12 cellular contexts compared by ENCODE assay signal in the genomic region with DNA sequence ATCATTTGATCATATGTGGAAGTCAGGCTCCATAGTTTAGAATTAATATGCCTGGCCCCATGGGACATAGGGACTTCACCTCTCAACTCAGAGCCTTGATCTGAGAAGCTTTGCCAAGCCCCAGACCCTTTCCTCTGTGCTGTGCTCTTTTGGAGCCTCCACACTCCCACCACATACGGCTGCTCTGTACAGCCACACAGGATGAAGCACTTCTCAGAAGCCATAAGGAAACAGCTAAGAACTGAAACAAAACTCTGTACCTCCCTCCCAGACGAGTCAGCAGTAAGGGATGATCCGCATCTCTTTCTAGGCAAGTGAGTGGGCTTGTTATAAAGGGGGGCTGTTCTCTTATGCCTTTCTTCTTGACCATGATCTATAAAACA.
DNase-seq lines count a peak whose midpoint lies in the region; ATAC-seq, FAIRE-seq and TF ChIP-seq lines count a peak whose summit lies in the region.
"Had no signal": no experiment of that assay in that cellular context is flagged by ENCODE, and none has a peak within 500 bp of the region (broad histone marks: within the 10 kb centered on the region; RNA-seq: fewer than 3 reads in every experiment).

No MANE protein-coding gene starts in this region.

- H3K27me3 ChIP-seq in GM23248 (replicated peaks; ENCODE audit: insufficient read depth) (no peaks in the 10 kb centered on the region), mesenchymal stem cell (ENCODE audit: control insufficient read depth in 1 of 2, insufficient read depth in 1 of 2, low read length in 2 of 2) (no peaks in the 10 kb centered on the region), testis (no peaks in the 10 kb centered on the region)
- H3K27me3 ChIP-seq: esophagus squamous epithelium had no signal

- H3K18ac ChIP-seq in mesenchymal stem cell (ENCODE audit: low read depth in 1 of 2, low read length in 2 of 2): peak overlapping the region; percentile 16 to 41

- peaks cover 94% of the 10 kb centered on the region for H3K79me2 ChIP-seq in GM23248 (ENCODE audit: insufficient read depth)

- H3K4me3 ChIP-seq in GM23248 (no peak overlapping the region), mesenchymal stem cell (ENCODE audit: insufficient read depth in 1 of 2, low read depth in 1 of 2, low read length in 2 of 2) (no peak overlapping the region), testis (no peak overlapping the region)
- H3K4me3 ChIP-seq: esophagus squamous epithelium had no signal

- intact Hi-C loops in activated CD8-positive, alpha-beta T cell treated with anti-CD3 and anti-CD28 coated beads for 36 hours (cut with micrococcal nuclease): no loop called here
- intact Hi-C loops in testis (cut with DNase I; ENCODE audit: low total_unique reads): no loop called here

- peak; percentile 73 for ATAC-seq in activated CD8-positive, alpha-beta T cell treated with anti-CD3 and anti-CD28 coated beads for 36 hours
- ATAC-seq in GM21717 (IDR thresholded peaks at IDR 0.05; ENCODE audit: unreplicated experiment): no peak

- CTCF ChIA-PET in activated CD8-positive, alpha-beta T cell treated with anti-CD3 and anti-CD28 coated beads for 36 hours (lab: Charles Lee): interaction anchor here (1.3 to 1.7 kb wide), 3 partner anchors 13 to 65 kb away, joined by 3 to 7 read pairs (median 3); no protein-coding TSS in a partner anchor

- no peak overlapping the region for H2BK15ac ChIP-seq in mesenchymal stem cell (ENCODE audit: low read depth, poor library complexity, severe bottlenecking)

- no peak for FAIRE-seq in GM12892 (lab: Jason Lieb, UNC)

- H3F3A ChIP-seq in GM23248 (ENCODE audit: insufficient read depth): peaks cover 19% of the 10 kb centered on the region

- H3K27ac Mint-ChIP-seq in activated CD8-positive, alpha-beta T cell treated with anti-CD3 and anti-CD28 coated beads for 36 hours: peak overlapping the region; percentile 65

- peak; percentile 15 for DNase-seq in GM13977 (ENCODE audit: low spot score)
- DNase-seq in GM23248: no peak
- peak; percentile 57 for DNase-seq in activated CD8-positive, alpha-beta T cell treated with anti-CD3 and anti-CD28 coated beads for 36 hours
- no peak for DNase-seq in mesenchymal stem cell
- DNase-seq in GM12892 (ENCODE audit: insufficient read length): no peak
- no peak for DNase-seq in testis
- DNase-seq in NCI-H1436 treated with DMSO at 0.1 percent for 48 hours (lab: John Stamatoyannopoulos, UW): no peak
- DNase-seq: esophagus squamous epithelium, SHP77 had no signal

- in situ Hi-C loops in GM13977 (cut with MboI; ENCODE audit: low pct_unique_long_range_greater_than_20kb, low sequenced_read_pairs, unreplicated experiment): no loop called here
- in situ Hi-C loops in GM23248 (cut with MboI): no loop called here

- H4K20me1 ChIP-seq in GM23248 (ENCODE audit: insufficient read depth): no peaks in the 10 kb centered on the region

- no peak overlapping the region for H3K4ac ChIP-seq in mesenchymal stem cell (ENCODE audit: low read depth in 1 of 2, low read length in 2 of 2)

- no peak overlapping the region for H4K91ac ChIP-seq in mesenchymal stem cell (ENCODE audit: low read length)

- no peak overlapping the region for H2AFZ ChIP-seq in GM23248
- H2AFZ ChIP-seq in mesenchymal stem cell (ENCODE audit: low read depth, low read length): no peak overlapping the region

- H3K27me3 Mint-ChIP-seq in activated CD8-positive, alpha-beta T cell treated with anti-CD3 and anti-CD28 coated beads for 36 hours: no peaks in the 10 kb centered on the region
- H3K27me3 Mint-ChIP-seq: brain had no signal

- H3K9me2 ChIP-seq in GM23248 (ENCODE audit: insufficient read depth): no peaks in the 10 kb centered on the region

- no peak overlapping the region for H2BK5ac ChIP-seq in mesenchymal stem cell (ENCODE audit: low read depth, low read length, poor library complexity, severe bottlenecking)

- H3K4me1 ChIP-seq in GM23248 (ENCODE audit: insufficient read depth) (peaks cover 61% of the 10 kb centered on the region), mesenchymal stem cell (ENCODE audit: control insufficient read depth, insufficient read depth, low read depth, low read length) (peaks cover 17% of the 10 kb centered on the region), testis (peaks cover 13% of the 10 kb centered on the region)

- H2BK12ac ChIP-seq in mesenchymal stem cell (ENCODE audit: low read length in 2 of 2): no peak overlapping the region

- no peaks in the 10 kb centered on the region; the same call in 1 of the 2 replicates for H3K36me3 ChIP-seq in GM23248 (ENCODE audit: low read depth)
- peaks cover 9 to 64% of the 10 kb centered on the region in 2 experiments for H3K36me3 ChIP-seq in mesenchymal stem cell (ENCODE audit: control insufficient read depth in 1 of 2, insufficient read depth in 2 of 2, low read depth in 1 of 2, low read length in 2 of 2)
- no peaks in the 10 kb centered on the region for H3K36me3 ChIP-seq in testis (ENCODE audit: low read depth, missing control alignments)

- no peak overlapping the region for H4K8ac ChIP-seq in mesenchymal stem cell (ENCODE audit: low read length)

- peaks cover 12% of the 10 kb centered on the region for H3K79me1 ChIP-seq in mesenchymal stem cell (replicated peaks; ENCODE audit: low read length, poor library complexity, severe bottlenecking)

- no peaks in the 10 kb centered on the region for H3K9me3 Mint-ChIP-seq in activated CD8-positive, alpha-beta T cell treated with anti-CD3 and anti-CD28 coated beads for 36 hours

- H3K9ac ChIP-seq in GM23248: 0 out of 2 replicates have a peak overlapping the region, but pooled peaks have one; percentile 16
- peak overlapping the region; percentile 53 for H3K9ac ChIP-seq in mesenchymal stem cell (ENCODE audit: low read length)

- WGBS in GM23248 (ENCODE audit: low coverage in 1 of 2, low lambda C conversion rate in 2 of 2, missing lambda C conversion rate in 2 of 2), 2 experiments: 90 to 93% methylated on average over 3 of the region's 3 CpGs
- 49% methylated on average over 3 of the region's 3 CpGs for WGBS in mesenchymal stem cell
- WGBS in testis, 2 donors: 75 to 79% methylated on average over 3 of the region's 3 CpGs

- no peak overlapping the region for H3K4me3 Mint-ChIP-seq in activated CD8-positive, alpha-beta T cell treated with anti-CD3 and anti-CD28 coated beads for 36 hours
- H3K4me3 Mint-ChIP-seq: brain, neural crest cell had no signal

- peaks cover 78% of the 10 kb centered on the region for H3K4me1 Mint-ChIP-seq in activated CD8-positive, alpha-beta T cell treated with anti-CD3 and anti-CD28 coated beads for 36 hours (ENCODE audit: low read depth)

- H3K14ac ChIP-seq in mesenchymal stem cell (ENCODE audit: low read length in 2 of 2): no peak overlapping the region

- peak overlapping the region; percentile 9 for H2AK5ac ChIP-seq in mesenchymal stem cell (ENCODE audit: low read length, severe bottlenecking)

- H3K9me3 ChIP-seq in GM23248 (ENCODE audit: low read depth): no peaks in the 10 kb centered on the region
- peaks cover 4% of the 10 kb centered on the region for H3K9me3 ChIP-seq in mesenchymal stem cell (ENCODE audit: control insufficient read depth, low read length)
- H3K9me3 ChIP-seq in testis: no peaks in the 10 kb centered on the region

- no peak for TF ChIP-seq CTCF in GM13977 (IDR thresholded peaks at IDR 0.05; ENCODE audit: extremely low read depth, insufficient read depth, missing control alignments)
- TF ChIP-seq CTCF in activated CD8-positive, alpha-beta T cell treated with anti-CD3 and anti-CD28 coated beads for 36 hours (IDR thresholded peaks at IDR 0.05): no peak
- TF ChIP-seq CTCF in testis (IDR thresholded peaks at IDR 0.05): no peak

- H3K4me2 ChIP-seq in GM23248 (ENCODE audit: unreplicated experiment) (no peak overlapping the region), mesenchymal stem cell (ENCODE audit: low read length, poor library complexity, severe bottlenecking) (no peak overlapping the region)

- H3K27ac ChIP-seq in GM23248 (peak overlapping the region; percentile 63), mesenchymal stem cell (ENCODE audit: low read length, poor library complexity, severe bottlenecking) (no peak overlapping the region), testis (no peak overlapping the region)

- TF ChIP-seq POLR2A in GM12892 (IDR thresholded peaks at IDR 0.05; ENCODE audit: low read depth, low read length) (no peak), testis (IDR thresholded peaks at IDR 0.05) (no peak)

- H3K36me3 Mint-ChIP-seq in activated CD8-positive, alpha-beta T cell treated with anti-CD3 and anti-CD28 coated beads for 36 hours (ENCODE audit: low read depth): peaks cover 85% of the 10 kb centered on the region

- no peak overlapping the region for H3K23ac ChIP-seq in mesenchymal stem cell (ENCODE audit: low read length in 2 of 2)

- POLR2A ChIA-PET in activated CD8-positive, alpha-beta T cell treated with anti-CD3 and anti-CD28 coated beads for 36 hours (lab: Charles Lee): interaction anchor here (0.6 to 1.7 kb wide), 4 partner anchors 12 to 87 kb away, joined by 3 to 5 read pairs (median 3); no protein-coding TSS in a partner anchor

- H2BK120ac ChIP-seq in mesenchymal stem cell (ENCODE audit: low read depth, low read length): no peak overlapping the region

Comparison
In these comparisons a context has a peak if more than half of its experiments do, and no peak if none do; other contexts are left out.
1. DNase-seq: peak in GM13977 (single experiment) and activated CD8-positive, alpha-beta T cell treated with anti-CD3 and anti-CD28 coated beads for 36 hours (single experiment); none in GM23248 (single experiment), mesenchymal stem cell (single experiment), GM12892 (single experiment), testis (single experiment) and NCI-H1436 treated with DMSO at 0.1 percent for 48 hours (single experiment).